In genomic region chr2:65039640-65040039, GRCh38 we compare ENCODE assay signal across 2 cellular contexts.
TF ChIP-seq lines count a peak whose summit lies in the region.

No MANE protein-coding gene starts in this region.

TF ChIP-seq in A549, 52 proteins besides CTCF, POLR2A, EP300 and RAD21:
- TF ChIP-seq GATA3 (IDR thresholded peaks at IDR 0.05; ENCODE audit: borderline replicate concordance) (no peak), KDM1A (IDR thresholded peaks at IDR 0.05; ENCODE audit: low read depth) (no peak), BCL3 (IDR thresholded peaks at IDR 0.05) (no peak), MYC (IDR thresholded peaks at IDR 0.05; ENCODE audit: borderline replicate concordance, low read length) (no peak), CEBPB (IDR thresholded peaks at IDR 0.05) (no peak), HOXB5 (CRISPR knock-in tag; IDR thresholded peaks at IDR 0.05) (no peak), EHMT2 (IDR thresholded peaks at IDR 0.05; ENCODE audit: low read depth) (no peak), PHF8 (IDR thresholded peaks at IDR 0.05; ENCODE audit: borderline replicate concordance, low read depth) (no peak)

TF ChIP-seq in K562, 482 proteins besides CTCF, POLR2A, EP300 and RAD21:
- TF ChIP-seq ZNF263 (CRISPR knock-in tag; IDR thresholded peaks at IDR 0.05; ENCODE audit: borderline replicate concordance), result no peak
